ENCODE assay signal across 10 cellular contexts in the genomic region with DNA sequence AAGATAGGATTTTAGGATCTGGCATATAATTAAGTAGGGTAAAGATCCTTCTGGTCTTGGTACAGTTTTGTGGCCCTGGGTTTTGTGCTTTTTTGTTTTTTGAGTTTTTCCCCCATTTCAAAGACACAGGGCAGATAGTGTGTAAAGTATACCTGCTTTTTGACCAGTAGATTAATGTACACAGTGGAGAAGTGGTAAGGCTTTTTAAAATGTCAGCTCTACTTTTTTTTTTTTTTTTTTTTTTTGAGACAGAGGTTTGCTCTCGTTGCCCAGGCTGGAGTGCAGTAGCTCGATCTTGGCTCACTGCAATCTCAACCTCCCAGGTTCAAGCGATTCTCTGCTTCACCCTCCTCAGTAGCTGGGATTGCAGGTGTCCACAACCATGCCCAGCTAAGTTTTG. TPM values are rescaled to one million over a fixed set of nuclear protein-coding genes. Genes with fewer than 3 reads are reported as not detected.
A peak's percentile ranks its signal among the peaks of the same experiment; 100 is the strongest.
DNase-seq lines count a peak whose midpoint lies in the region; TF ChIP-seq lines count a peak whose summit lies in the region.
"Had no signal": no experiment of that assay in that cellular context is flagged by ENCODE, and none has a peak within 500 bp of the region (broad histone marks: within the 10 kb centered on the region; RNA-seq: fewer than 3 reads in every experiment).

No MANE protein-coding gene starts in this region.

- no peaks in the 10 kb centered on the region for H3K9me3 ChIP-seq in CD8-positive, alpha-beta memory T cell (ENCODE audit: low read length)
- no peaks in the 10 kb centered on the region for H3K9me3 ChIP-seq in neural cell (ENCODE audit: low read length)
- no peaks in the 10 kb centered on the region for H3K9me3 ChIP-seq in neuronal stem cell (replicated peaks in 1 of 2; ENCODE audit: control insufficient read depth in 2 of 2, insufficient read depth in 1 of 2, low read depth in 1 of 2, low read length in 2 of 2)

- H4K20me1 ChIP-seq in KMS-11 (ENCODE audit: insufficient read depth) (peaks cover 39% of the 10 kb centered on the region), neural cell (ENCODE audit: insufficient read depth) (peaks cover 45% of the 10 kb centered on the region)

- H3K9me2 ChIP-seq in neural cell (ENCODE audit: insufficient read depth, low read length) = no peaks in the 10 kb centered on the region

- H3K27me3 ChIP-seq in CD8-positive, alpha-beta memory T cell (ENCODE audit: insufficient read depth, low read length, poor library complexity, severe bottlenecking) = no peaks in the 10 kb centered on the region
- H3K27me3 ChIP-seq in KMS-11 (ENCODE audit: insufficient read depth, low read depth) = no peaks in the 10 kb centered on the region
- H3K27me3 ChIP-seq in neural cell (ENCODE audit: insufficient read depth, low read depth, low read length) = no peaks in the 10 kb centered on the region
- no peaks in the 10 kb centered on the region for H3K27me3 ChIP-seq in neuronal stem cell (ENCODE audit: control insufficient read depth in 3 of 3, insufficient read depth in 3 of 3, low read depth in 1 of 3, low read length in 3 of 3)

- no peak overlapping the region for H4K8ac ChIP-seq in neuronal stem cell (ENCODE audit: low read depth, low read length)

- no peak overlapping the region for H3K4ac ChIP-seq in neuronal stem cell (ENCODE audit: low read length)

- H3K27ac Mint-ChIP-seq in CD8-positive, alpha-beta memory T cell = peak overlapping the region in 7 of 8 donors; percentile 22 to 84 (median 66)
- H3K27ac Mint-ChIP-seq in brain = peak overlapping the region in 3 of 5 experiments; percentile 16 to 62 (median 42)

- H3K79me1 ChIP-seq in neuronal stem cell (ENCODE audit: low read depth, low read length) = no peaks in the 10 kb centered on the region

- no CpG with 5 or more reads among the region's 3 CpGs for WGBS in neuronal stem cell (ENCODE audit: extremely low coverage in 2 of 2, insufficient read length in 2 of 2, insufficient replicate concordance in 1 of 2), 2 donors

- H2BK12ac ChIP-seq in neuronal stem cell (ENCODE audit: low read length) = no peak overlapping the region

- H2BK15ac ChIP-seq in neuronal stem cell (ENCODE audit: low read length) = no peak overlapping the region

- H3K18ac ChIP-seq in neuronal stem cell (ENCODE audit: low read length) = no peak overlapping the region

- no peak overlapping the region for H4K91ac ChIP-seq in neuronal stem cell (ENCODE audit: low read depth, low read length, poor library complexity)

- no peaks in the 10 kb centered on the region for H3K27me3 Mint-ChIP-seq in CD8-positive, alpha-beta memory T cell
- peaks cover 9% of the 10 kb centered on the region for H3K27me3 Mint-ChIP-seq in brain

- H3F3A ChIP-seq in neural cell (ENCODE audit: insufficient read depth, low read length, poor library complexity, severe bottlenecking) = no peaks in the 10 kb centered on the region

- peaks cover 56% of the 10 kb centered on the region for H3K4me1 ChIP-seq in CD8-positive, alpha-beta memory T cell (ENCODE audit: insufficient read depth, low read length)
- H3K4me1 ChIP-seq in KMS-11 (ENCODE audit: low read depth, poor library complexity, severe bottlenecking) (peaks cover 35% of the 10 kb centered on the region), neuronal stem cell (ENCODE audit: control insufficient read depth in 2 of 2, insufficient read depth in 1 of 2, low read depth in 1 of 2, low read length in 2 of 2) (peaks cover 1% of the 10 kb centered on the region in 2 donors)

- H3K9ac ChIP-seq in KMS-11 (no peak overlapping the region), neural cell (ENCODE audit: low read length) (no peak overlapping the region), neuronal stem cell (ENCODE audit: low read depth, low read length, poor library complexity) (no peak overlapping the region)

- CTCF ChIA-PET in CD8-positive, alpha-beta memory T cell (lab: Charles Lee) = interaction anchor here (1.4 to 1.5 kb wide), 3 partner anchors 10 to 174 kb away, joined by 3 read pairs; no protein-coding TSS in a partner anchor

- H3K14ac ChIP-seq in neuronal stem cell (ENCODE audit: low read length) = no peak overlapping the region

- no peaks in the 10 kb centered on the region for H3K9me3 Mint-ChIP-seq in CD8-positive, alpha-beta memory T cell
- no peaks in the 10 kb centered on the region for H3K9me3 Mint-ChIP-seq in brain

- no peak overlapping the region for H2BK120ac ChIP-seq in neuronal stem cell (ENCODE audit: low read depth, low read length)

- no peak for DNase-seq in CD8-positive, alpha-beta memory T cell
- DNase-seq in superior temporal gyrus (ENCODE audit: extremely low spot score) (no peak), neuronal stem cell (ENCODE audit: low spot score) (no peak), NCI-H510A treated with DMSO at 0.1 percent for 48 hours (lab: John Stamatoyannopoulos, UW) (no peak), NCI-H2171 (lab: John Stamatoyannopoulos, UW) (no peak)
- DNase-seq: activated CD4-positive, alpha-beta T cell treated with anti-CD3 and anti-CD28 coated beads for 48 hours; amygdala had no signal

- no peak for TF ChIP-seq CTCF in KMS-11 (conservative IDR thresholded peaks at IDR 0.05; ENCODE audit: low read depth, low read length)
- TF ChIP-seq CTCF in brain (conservative IDR thresholded peaks at IDR 0.05) = no peak
- TF ChIP-seq CTCF in neural cell (IDR thresholded peaks at IDR 0.05; ENCODE audit: poor library complexity, severe bottlenecking) = no peak

- H3K23ac ChIP-seq in neuronal stem cell (ENCODE audit: low read depth, low read length, poor library complexity) = no peak overlapping the region

- no peak for TF ChIP-seq RAD21 in neural cell (conservative IDR thresholded peaks at IDR 0.05)

- no peak overlapping the region for H3K27ac ChIP-seq in CD8-positive, alpha-beta memory T cell (ENCODE audit: low read depth, low read length)
- H3K27ac ChIP-seq in KMS-11 (no peak overlapping the region), neural cell (ENCODE audit: low read length) (no peak overlapping the region), neuronal stem cell (replicated peaks; ENCODE audit: low read length) (no peak overlapping the region)

- H3K4me2 ChIP-seq in KMS-11 (peak overlapping the region; percentile 80), neural cell (ENCODE audit: low read length) (peak overlapping the region; percentile 30), neuronal stem cell (ENCODE audit: insufficient read depth, low read length, poor library complexity, severe bottlenecking) (no peak overlapping the region)

- TF ChIP-seq EP300 in neural cell (conservative IDR thresholded peaks at IDR 0.05; ENCODE audit: poor library complexity, severe bottlenecking) = no peak

- no peak overlapping the region for H2BK5ac ChIP-seq in neuronal stem cell (ENCODE audit: low read length)

- H3K36me3 Mint-ChIP-seq in CD8-positive, alpha-beta memory T cell = peaks cover 0 to 42% (median 6%) of the 10 kb centered on the region in 3 donors
- H3K36me3 Mint-ChIP-seq in brain = peaks cover 57% of the 10 kb centered on the region

- H3K36me3 ChIP-seq in CD8-positive, alpha-beta memory T cell (ENCODE audit: insufficient read depth, low read length) = no peaks in the 10 kb centered on the region
- H3K36me3 ChIP-seq in KMS-11 (ENCODE audit: insufficient read depth) (no peaks in the 10 kb centered on the region), neural cell (ENCODE audit: insufficient read depth, low read length) (no peaks in the 10 kb centered on the region), neuronal stem cell (replicated peaks in 1 of 2; ENCODE audit: control insufficient read depth in 2 of 2, insufficient read depth in 2 of 2, low read length in 2 of 2) (peaks cover 0 to 59% of the 10 kb centered on the region in 2 donors)

- H3K4me3 Mint-ChIP-seq in CD8-positive, alpha-beta memory T cell = peak overlapping the region; percentile 48 to 100 (median 99)
- peak overlapping the region; percentile 95 to 99 (median 97) for H3K4me3 Mint-ChIP-seq in brain

- no peak overlapping the region for H3K4me3 ChIP-seq in CD8-positive, alpha-beta memory T cell (ENCODE audit: low read length)
- H3K4me3 ChIP-seq in KMS-11 (IDR thresholded peaks at IDR 0.05; ENCODE audit: insufficient read depth, low read depth, low read length) = no peak overlapping the region
- peak overlapping the region; percentile 92 for H3K4me3 ChIP-seq in neural cell (ENCODE audit: low read length)
- H3K4me3 ChIP-seq in neuronal stem cell (ENCODE audit: low read length in 2 of 2) = no peak overlapping the region

- peaks cover 64 to 79% (median 75%) of the 10 kb centered on the region in 3 donors for H3K4me1 Mint-ChIP-seq in CD8-positive, alpha-beta memory T cell
- peaks cover 66% of the 10 kb centered on the region for H3K4me1 Mint-ChIP-seq in brain

- H2AFZ ChIP-seq in KMS-11 (ENCODE audit: low read depth) = no peak overlapping the region
- no peak overlapping the region for H2AFZ ChIP-seq in neural cell (ENCODE audit: low read depth, low read length)
- no peak overlapping the region for H2AFZ ChIP-seq in neuronal stem cell (ENCODE audit: low read length)

- H2AK5ac ChIP-seq in neuronal stem cell (ENCODE audit: low read depth, low read length) = no peak overlapping the region

- H3K79me2 ChIP-seq in KMS-11 (ENCODE audit: insufficient read depth, low read depth) = peaks cover 89% of the 10 kb centered on the region
- peaks cover 87% of the 10 kb centered on the region for H3K79me2 ChIP-seq in neural cell (replicated peaks; ENCODE audit: insufficient read depth, low read length)

- POLR2A ChIA-PET in CD8-positive, alpha-beta memory T cell (lab: Charles Lee) = interaction anchor here (0.6 to 1.0 kb wide), 4 partner anchors 10 to 145 kb away, joined by 3 to 6 read pairs (median 4); no protein-coding TSS in a partner anchor

TF ChIP-seq in neural cell, 6 proteins besides CTCF, POLR2A, EP300 and RAD21 (continues in another document):
- no peak for TF ChIP-seq EZH2 (IDR thresholded peaks at IDR 0.05; ENCODE audit: borderline replicate concordance, insufficient read depth, low read length, poor library complexity, severe bottlenecking)
- TF ChIP-seq SMC3 (conservative IDR thresholded peaks at IDR 0.05; ENCODE audit: poor library complexity) = no peak
- no peak for TF ChIP-seq POLR2AphosphoS5 (IDR thresholded peaks at IDR 0.05)

RNA-seq across cellular contexts. Expression of gene EP300, which starts 4.0 kb away (rescaled TPM):
- 10 to 100 TPM; 52.0 to 56.7 TPM for total RNA-seq in CD8-positive, alpha-beta memory T cell
- 24.4 TPM for polyA plus RNA-seq in CD8-positive, alpha-beta memory T cell
- polyA plus RNA-seq in brain (ENCODE audit: insufficient read depth, low read depth, low replicate concordance) = 24.3 TPM
- 13.9 and 18.9 TPM in 2 replicates for polyA plus RNA-seq in neural cell
- 93.5 and 114 TPM in 2 replicates for polyA minus RNA-seq in neural cell
- 19.7 TPM for polyA plus RNA-seq in neuronal stem cell (2013, experiment 1 of 2)
- polyA plus RNA-seq in neuronal stem cell (2013, experiment 2 of 2) = 21.9 TPM
